In the genomic region with DNA sequence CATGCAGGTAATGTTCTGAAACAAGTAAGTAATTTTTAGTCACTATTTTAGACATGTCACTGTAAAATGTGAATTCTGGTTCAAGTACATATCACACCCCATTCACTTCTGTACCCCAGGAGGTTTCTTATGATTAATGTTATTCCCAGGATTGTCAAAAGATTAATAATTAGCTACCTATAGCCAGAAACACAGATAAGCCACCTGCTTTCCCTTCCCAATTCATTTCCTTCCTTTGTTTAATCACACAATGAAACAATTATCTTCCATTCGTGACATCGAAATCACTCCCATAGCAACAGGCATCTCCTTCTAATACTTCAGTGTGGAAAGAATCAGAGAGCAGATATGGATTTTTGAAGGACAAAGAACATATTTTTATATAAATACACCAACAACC, we compare ENCODE assay signal across 17 cellular contexts.
DNase-seq lines count a peak whose midpoint lies in the region; ATAC-seq and TF ChIP-seq lines count a peak whose summit lies in the region.
"Had no signal": no experiment of that assay in that cellular context is flagged by ENCODE, and none has a peak within 500 bp of the region (broad histone marks: within the 10 kb centered on the region; RNA-seq: fewer than 3 reads in every experiment).

No MANE protein-coding gene starts in this region.

- TF ChIP-seq CTCF in Calu3 (IDR thresholded peaks at IDR 0.05; ENCODE audit: unreplicated experiment): no peak
- TF ChIP-seq CTCF in endothelial cell (IDR thresholded peaks at IDR 0.05; ENCODE audit: unreplicated experiment): no peak

- ATAC-seq in GM18868 (IDR thresholded peaks at IDR 0.05; ENCODE audit: unreplicated experiment): no peak
- ATAC-seq: A549, HepG2 had no signal

- POLR2A ChIA-PET in HEK293T (lab: Yijun Ruan, JAX): no interaction called here

- no TSS peak for BruUV-seq in Calu3 (replicated peaks; lab: Mats Ljungman, UMichigan)

- H3K4me3 Mint-ChIP-seq in Calu3 (ENCODE audit: low read depth, unreplicated experiment): peak overlapping the region; percentile 36
- H3K4me3 Mint-ChIP-seq in endothelial cell (ENCODE audit: unreplicated experiment): no peak overlapping the region
- H3K4me3 Mint-ChIP-seq in activated naive CD4-positive, alpha-beta T cell treated with anti-CD3 and anti-CD28 coated beads, Interleukin-2, amount 10 ng/mL, durations not matched to agents 7 days and 5 days: no peak overlapping the region
- H3K4me3 Mint-ChIP-seq: CD8-positive, alpha-beta memory T cell; H9 had no signal

- H3K27me3 Mint-ChIP-seq in Calu3 (ENCODE audit: unreplicated experiment) (no peaks in the 10 kb centered on the region), endothelial cell (ENCODE audit: unreplicated experiment) (no peaks in the 10 kb centered on the region)
- no peaks in the 10 kb centered on the region for H3K27me3 Mint-ChIP-seq in activated naive CD4-positive, alpha-beta T cell treated with anti-CD3 and anti-CD28 coated beads, Interleukin-2, amount 10 ng/mL, durations not matched to agents 7 days and 5 days
- H3K27me3 Mint-ChIP-seq: CD8-positive, alpha-beta memory T cell had no signal

- H3K27ac Mint-ChIP-seq in Calu3 (ENCODE audit: unreplicated experiment) (peak overlapping the region; percentile 30), endothelial cell (ENCODE audit: unreplicated experiment) (peak overlapping the region; percentile 94)
- H3K27ac Mint-ChIP-seq in activated naive CD4-positive, alpha-beta T cell treated with anti-CD3 and anti-CD28 coated beads, Interleukin-2, amount 10 ng/mL, durations not matched to agents 7 days and 5 days: no peak overlapping the region
- H3K27ac Mint-ChIP-seq: CD8-positive, alpha-beta memory T cell had no signal

- peaks cover 9% of the 10 kb centered on the region for H3K36me3 Mint-ChIP-seq in Calu3 (ENCODE audit: insufficient read depth, unreplicated experiment)
- no peaks in the 10 kb centered on the region for H3K36me3 Mint-ChIP-seq in endothelial cell (ENCODE audit: low read depth, unreplicated experiment)
- no peaks in the 10 kb centered on the region for H3K36me3 Mint-ChIP-seq in activated naive CD4-positive, alpha-beta T cell treated with anti-CD3 and anti-CD28 coated beads, Interleukin-2, amount 10 ng/mL, durations not matched to agents 7 days and 5 days
- H3K36me3 Mint-ChIP-seq: CD8-positive, alpha-beta memory T cell had no signal

- DNase-seq in Calu3: peak; percentile 9
- DNase-seq in NCI-H1417 (lab: John Stamatoyannopoulos, UW): peak in 2 of 3 experiments; percentile 54 to 87
- DNase-seq in NCI-H69 (lab: John Stamatoyannopoulos, UW): peak; percentile 35
- no peak for DNase-seq in endothelial cell (ENCODE audit: low spot score)
- no peak for DNase-seq in HEK293T (ENCODE audit: extremely low spot score)
- no peak for DNase-seq in AG08395 (ENCODE audit: low spot score)
- no peak for DNase-seq in activated naive CD4-positive, alpha-beta T cell treated with anti-CD3 and anti-CD28 coated beads, Interleukin-2, amount 10 ng/mL, durations not matched to agents 7 days and 5 days
- DNase-seq: AML-193; CD8-positive, alpha-beta memory T cell; DMS 273 treated with DMSO at 0.1 percent for 48 hours; DMS79 treated with DMSO at 0.1 percent for 48 hours; EL; GOT3; H9 had no signal

- H3K4me1 Mint-ChIP-seq in Calu3 (ENCODE audit: low read depth, unreplicated experiment): peaks cover 27% of the 10 kb centered on the region
- H3K4me1 Mint-ChIP-seq in endothelial cell (ENCODE audit: unreplicated experiment): peaks cover 17% of the 10 kb centered on the region
- no peaks in the 10 kb centered on the region for H3K4me1 Mint-ChIP-seq in activated naive CD4-positive, alpha-beta T cell treated with anti-CD3 and anti-CD28 coated beads, Interleukin-2, amount 10 ng/mL, durations not matched to agents 7 days and 5 days
- H3K4me1 Mint-ChIP-seq: CD8-positive, alpha-beta memory T cell; H9 had no signal

- H3K9me3 Mint-ChIP-seq in Calu3 (ENCODE audit: low read depth, unreplicated experiment) (peaks cover 5% of the 10 kb centered on the region), endothelial cell (ENCODE audit: unreplicated experiment) (no peaks in the 10 kb centered on the region)
- peaks cover 5% of the 10 kb centered on the region for H3K9me3 Mint-ChIP-seq in activated naive CD4-positive, alpha-beta T cell treated with anti-CD3 and anti-CD28 coated beads, Interleukin-2, amount 10 ng/mL, durations not matched to agents 7 days and 5 days

- CTCF ChIA-PET in Calu3 (lab: Charles Lee): interaction anchor here (0.7 kb wide), 3 partner anchors 107 to 1200 kb away, joined by 3 to 4 read pairs (median 3); no protein-coding TSS in a partner anchor
- CTCF ChIA-PET in HEK293T (lab: Yijun Ruan, JAX): no interaction called here
- CTCF ChIA-PET in activated naive CD4-positive, alpha-beta T cell treated with anti-CD3 and anti-CD28 coated beads, Interleukin-2, amount 10 ng/mL, durations not matched to agents 7 days and 5 days (lab: Charles Lee): interaction anchor here (1.0 kb wide), 1 partner anchor 64 kb away, joined by 3 read pairs; no protein-coding TSS in a partner anchor

- intact Hi-C loops in Calu3 (cut with micrococcal nuclease; ENCODE audit: unreplicated experiment): loop anchor here (5.0 kb wide), 1 partner anchor 96 kb away; no protein-coding TSS in a partner anchor

TF ChIP-seq in HEK293T, 16 proteins besides CTCF, POLR2A, EP300 and RAD21:
- TF ChIP-seq FOXK2 (IDR thresholded peaks at IDR 0.05) (no peak), TARDBP (IDR thresholded peaks at IDR 0.05) (no peak), ARNT (IDR thresholded peaks at IDR 0.05) (no peak), ELF4 (IDR thresholded peaks at IDR 0.05) (no peak), LEF1 (IDR thresholded peaks at IDR 0.05; ENCODE audit: borderline replicate concordance) (no peak), BHLHE40 (IDR thresholded peaks at IDR 0.05; ENCODE audit: borderline replicate concordance) (no peak), SP1 (IDR thresholded peaks at IDR 0.05) (no peak), NFRKB (IDR thresholded peaks at IDR 0.05) (no peak), HDGF (IDR thresholded peaks at IDR 0.05; ENCODE audit: borderline replicate concordance) (no peak), CTBP1 (IDR thresholded peaks at IDR 0.05; ENCODE audit: borderline replicate concordance) (no peak), FOXA1 (IDR thresholded peaks at IDR 0.05) (no peak), L3MBTL2 (conservative IDR thresholded peaks at IDR 0.05) (no peak)

Comparison
In these comparisons a context has a peak if more than half of its experiments do, and no peak if none do; other contexts are left out.
1. DNase-seq: peak in Calu3 (single experiment), NCI-H1417 (2 of 3) and NCI-H69 (single experiment); none in endothelial cell (single experiment), HEK293T (single experiment), AG08395 (single experiment) and activated naive CD4-positive, alpha-beta T cell treated with anti-CD3 and anti-CD28 coated beads, Interleukin-2, amount 10 ng/mL, durations not matched to agents 7 days and 5 days (single experiment).